In the genomic region with DNA sequence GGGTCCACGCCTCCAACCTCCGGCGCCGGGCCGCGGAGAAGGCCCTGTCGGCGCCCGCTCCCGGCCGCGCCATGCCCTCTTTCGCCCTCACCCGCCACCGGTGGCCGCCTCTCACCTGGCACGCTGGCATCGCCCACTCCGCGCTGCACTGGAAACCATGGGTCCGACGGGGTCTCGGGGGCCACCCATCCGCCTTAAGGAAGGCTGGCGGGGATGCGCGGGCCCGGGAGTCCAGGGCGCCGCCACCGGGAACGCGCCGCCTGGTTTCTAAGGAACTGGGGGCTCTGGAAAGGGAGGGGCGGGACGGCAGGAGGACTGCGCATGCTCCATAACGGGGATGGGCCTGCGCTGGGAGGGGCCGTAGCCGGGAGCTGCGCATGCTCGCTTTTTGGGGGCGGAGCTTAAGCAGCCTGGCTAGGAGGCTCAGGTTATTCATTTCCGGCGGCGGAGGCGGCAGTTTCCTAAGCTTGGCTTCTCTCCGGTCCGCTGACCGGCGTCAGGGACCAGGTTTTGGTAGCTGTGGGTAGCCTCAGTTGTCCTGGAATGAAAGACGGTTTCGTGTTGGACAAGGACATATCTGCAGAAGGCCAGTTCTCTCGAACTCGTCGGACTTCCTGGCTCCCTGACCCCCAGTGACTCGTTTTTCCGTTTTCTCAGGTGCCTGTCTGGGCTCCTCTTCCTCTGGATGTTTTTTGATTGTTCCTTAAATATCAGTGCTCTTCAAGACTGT, we compare ENCODE assay signal across 1 cellular context.
TF ChIP-seq lines count a peak whose summit lies in the region.

A gene with protein sequence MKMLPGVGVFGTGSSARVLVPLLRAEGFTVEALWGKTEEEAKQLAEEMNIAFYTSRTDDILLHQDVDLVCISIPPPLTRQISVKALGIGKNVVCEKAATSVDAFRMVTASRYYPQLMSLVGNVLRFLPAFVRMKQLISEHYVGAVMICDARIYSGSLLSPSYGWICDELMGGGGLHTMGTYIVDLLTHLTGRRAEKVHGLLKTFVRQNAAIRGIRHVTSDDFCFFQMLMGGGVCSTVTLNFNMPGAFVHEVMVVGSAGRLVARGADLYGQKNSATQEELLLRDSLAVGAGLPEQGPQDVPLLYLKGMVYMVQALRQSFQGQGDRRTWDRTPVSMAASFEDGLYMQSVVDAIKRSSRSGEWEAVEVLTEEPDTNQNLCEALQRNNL (minus strand): TSS at position 269 of the 730 bp plus-strand sequence. CDS start 33,601 bp downstream, outside the sequence.

TF ChIP-seq in HepG2, 621 proteins besides CTCF, POLR2A, EP300 and RAD21 (continued from another document and continues in another):
- TF ChIP-seq, protein P1, sequence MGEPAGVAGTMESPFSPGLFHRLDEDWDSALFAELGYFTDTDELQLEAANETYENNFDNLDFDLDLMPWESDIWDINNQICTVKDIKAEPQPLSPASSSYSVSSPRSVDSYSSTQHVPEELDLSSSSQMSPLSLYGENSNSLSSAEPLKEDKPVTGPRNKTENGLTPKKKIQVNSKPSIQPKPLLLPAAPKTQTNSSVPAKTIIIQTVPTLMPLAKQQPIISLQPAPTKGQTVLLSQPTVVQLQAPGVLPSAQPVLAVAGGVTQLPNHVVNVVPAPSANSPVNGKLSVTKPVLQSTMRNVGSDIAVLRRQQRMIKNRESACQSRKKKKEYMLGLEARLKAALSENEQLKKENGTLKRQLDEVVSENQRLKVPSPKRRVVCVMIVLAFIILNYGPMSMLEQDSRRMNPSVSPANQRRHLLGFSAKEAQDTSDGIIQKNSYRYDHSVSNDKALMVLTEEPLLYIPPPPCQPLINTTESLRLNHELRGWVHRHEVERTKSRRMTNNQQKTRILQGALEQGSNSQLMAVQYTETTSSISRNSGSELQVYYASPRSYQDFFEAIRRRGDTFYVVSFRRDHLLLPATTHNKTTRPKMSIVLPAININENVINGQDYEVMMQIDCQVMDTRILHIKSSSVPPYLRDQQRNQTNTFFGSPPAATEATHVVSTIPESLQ (CRISPR knock-in tag; conservative IDR thresholded peaks at IDR 0.05): no peak; the same call in 1 of the 2 replicates
- TF ChIP-seq ZEB1 (IDR thresholded peaks at IDR 0.05; ENCODE audit: insufficient replicate concordance, low read depth): no peak
- TF ChIP-seq ZNF749 (CRISPR knock-in tag; IDR thresholded peaks at IDR 0.05; ENCODE audit: borderline replicate concordance): 0 out of 2 replicates have a peak, but pooled peaks have one; percentile 7
- no peak for TF ChIP-seq DPF2 (CRISPR knock-in tag; IDR thresholded peaks at IDR 0.05; ENCODE audit: borderline replicate concordance, low read depth)
- TF ChIP-seq, protein P2, sequence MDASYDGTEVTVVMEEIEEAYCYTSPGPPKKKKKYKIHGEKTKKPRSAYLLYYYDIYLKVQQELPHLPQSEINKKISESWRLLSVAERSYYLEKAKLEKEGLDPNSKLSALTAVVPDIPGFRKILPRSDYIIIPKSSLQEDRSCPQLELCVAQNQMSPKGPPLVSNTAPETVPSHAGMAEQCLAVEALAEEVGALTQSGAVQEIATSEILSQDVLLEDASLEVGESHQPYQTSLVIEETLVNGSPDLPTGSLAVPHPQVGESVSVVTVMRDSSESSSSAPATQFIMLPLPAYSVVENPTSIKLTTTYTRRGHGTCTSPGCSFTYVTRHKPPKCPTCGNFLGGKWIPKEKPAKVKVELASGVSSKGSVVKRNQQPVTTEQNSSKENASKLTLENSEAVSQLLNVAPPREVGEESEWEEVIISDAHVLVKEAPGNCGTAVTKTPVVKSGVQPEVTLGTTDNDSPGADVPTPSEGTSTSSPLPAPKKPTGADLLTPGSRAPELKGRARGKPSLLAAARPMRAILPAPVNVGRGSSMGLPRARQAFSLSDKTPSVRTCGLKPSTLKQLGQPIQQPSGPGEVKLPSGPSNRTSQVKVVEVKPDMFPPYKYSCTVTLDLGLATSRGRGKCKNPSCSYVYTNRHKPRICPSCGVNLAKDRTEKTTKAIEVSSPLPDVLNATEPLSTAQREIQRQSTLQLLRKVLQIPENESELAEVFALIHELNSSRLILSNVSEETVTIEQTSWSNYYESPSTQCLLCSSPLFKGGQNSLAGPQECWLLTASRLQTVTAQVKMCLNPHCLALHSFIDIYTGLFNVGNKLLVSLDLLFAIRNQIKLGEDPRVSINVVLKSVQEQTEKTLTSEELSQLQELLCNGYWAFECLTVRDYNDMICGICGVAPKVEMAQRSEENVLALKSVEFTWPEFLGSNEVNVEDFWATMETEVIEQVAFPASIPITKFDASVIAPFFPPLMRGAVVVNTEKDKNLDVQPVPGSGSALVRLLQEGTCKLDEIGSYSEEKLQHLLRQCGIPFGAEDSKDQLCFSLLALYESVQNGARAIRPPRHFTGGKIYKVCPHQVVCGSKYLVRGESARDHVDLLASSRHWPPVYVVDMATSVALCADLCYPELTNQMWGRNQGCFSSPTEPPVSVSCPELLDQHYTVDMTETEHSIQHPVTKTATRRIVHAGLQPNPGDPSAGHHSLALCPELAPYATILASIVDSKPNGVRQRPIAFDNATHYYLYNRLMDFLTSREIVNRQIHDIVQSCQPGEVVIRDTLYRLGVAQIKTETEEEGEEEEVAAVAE (CRISPR knock-in tag; IDR thresholded peaks at IDR 0.05; ENCODE audit: borderline replicate concordance): 0 out of 2 replicates have a peak, but pooled peaks have one; percentile 58
- peak; percentile 48; the same call in 1 of the 2 replicates for TF ChIP-seq DMAP1 (CRISPR knock-in tag; IDR thresholded peaks at IDR 0.05)
- no peak for TF ChIP-seq ZNF326 (CRISPR knock-in tag; IDR thresholded peaks at IDR 0.05; ENCODE audit: borderline replicate concordance)
- no peak for TF ChIP-seq FOXM1 (CRISPR knock-in tag; IDR thresholded peaks at IDR 0.05)
- TF ChIP-seq, protein P3, sequence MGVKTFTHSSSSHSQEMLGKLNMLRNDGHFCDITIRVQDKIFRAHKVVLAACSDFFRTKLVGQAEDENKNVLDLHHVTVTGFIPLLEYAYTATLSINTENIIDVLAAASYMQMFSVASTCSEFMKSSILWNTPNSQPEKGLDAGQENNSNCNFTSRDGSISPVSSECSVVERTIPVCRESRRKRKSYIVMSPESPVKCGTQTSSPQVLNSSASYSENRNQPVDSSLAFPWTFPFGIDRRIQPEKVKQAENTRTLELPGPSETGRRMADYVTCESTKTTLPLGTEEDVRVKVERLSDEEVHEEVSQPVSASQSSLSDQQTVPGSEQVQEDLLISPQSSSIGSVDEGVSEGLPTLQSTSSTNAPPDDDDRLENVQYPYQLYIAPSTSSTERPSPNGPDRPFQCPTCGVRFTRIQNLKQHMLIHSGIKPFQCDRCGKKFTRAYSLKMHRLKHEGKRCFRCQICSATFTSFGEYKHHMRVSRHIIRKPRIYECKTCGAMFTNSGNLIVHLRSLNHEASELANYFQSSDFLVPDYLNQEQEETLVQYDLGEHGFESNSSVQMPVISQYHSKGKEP (CRISPR knock-in tag; IDR thresholded peaks at IDR 0.05): no peak
- TF ChIP-seq POLR2AphosphoS5 (IDR thresholded peaks at IDR 0.05; ENCODE audit: low read depth, low read length): peak; percentile 99
- TF ChIP-seq ARNT2 (CRISPR knock-in tag; IDR thresholded peaks at IDR 0.05; ENCODE audit: low read depth): peak; percentile 85
- no peak for TF ChIP-seq ARID2 (CRISPR knock-in tag; IDR thresholded peaks at IDR 0.05; ENCODE audit: borderline replicate concordance)
- TF ChIP-seq, protein P4, sequence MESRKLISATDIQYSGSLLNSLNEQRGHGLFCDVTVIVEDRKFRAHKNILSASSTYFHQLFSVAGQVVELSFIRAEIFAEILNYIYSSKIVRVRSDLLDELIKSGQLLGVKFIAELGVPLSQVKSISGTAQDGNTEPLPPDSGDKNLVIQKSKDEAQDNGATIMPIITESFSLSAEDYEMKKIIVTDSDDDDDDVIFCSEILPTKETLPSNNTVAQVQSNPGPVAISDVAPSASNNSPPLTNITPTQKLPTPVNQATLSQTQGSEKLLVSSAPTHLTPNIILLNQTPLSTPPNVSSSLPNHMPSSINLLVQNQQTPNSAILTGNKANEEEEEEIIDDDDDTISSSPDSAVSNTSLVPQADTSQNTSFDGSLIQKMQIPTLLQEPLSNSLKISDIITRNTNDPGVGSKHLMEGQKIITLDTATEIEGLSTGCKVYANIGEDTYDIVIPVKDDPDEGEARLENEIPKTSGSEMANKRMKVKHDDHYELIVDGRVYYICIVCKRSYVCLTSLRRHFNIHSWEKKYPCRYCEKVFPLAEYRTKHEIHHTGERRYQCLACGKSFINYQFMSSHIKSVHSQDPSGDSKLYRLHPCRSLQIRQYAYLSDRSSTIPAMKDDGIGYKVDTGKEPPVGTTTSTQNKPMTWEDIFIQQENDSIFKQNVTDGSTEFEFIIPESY (CRISPR knock-in tag; IDR thresholded peaks at IDR 0.05): no peak; the same call in 1 of the 2 replicates
- TF ChIP-seq RXRB (CRISPR knock-in tag; IDR thresholded peaks at IDR 0.05; ENCODE audit: borderline replicate concordance): peak; percentile 18; the same call in 1 of the 2 replicates
- TF ChIP-seq SAP130 (CRISPR knock-in tag; IDR thresholded peaks at IDR 0.05; ENCODE audit: low read depth): peak; percentile 93
- no peak for TF ChIP-seq CHCHD3 (CRISPR knock-in tag; IDR thresholded peaks at IDR 0.05)
- peak; percentile 78; the same call in 1 of the 2 replicates for TF ChIP-seq KLF9 (CRISPR knock-in tag; IDR thresholded peaks at IDR 0.05; ENCODE audit: low read depth)
- TF ChIP-seq, protein P5, sequence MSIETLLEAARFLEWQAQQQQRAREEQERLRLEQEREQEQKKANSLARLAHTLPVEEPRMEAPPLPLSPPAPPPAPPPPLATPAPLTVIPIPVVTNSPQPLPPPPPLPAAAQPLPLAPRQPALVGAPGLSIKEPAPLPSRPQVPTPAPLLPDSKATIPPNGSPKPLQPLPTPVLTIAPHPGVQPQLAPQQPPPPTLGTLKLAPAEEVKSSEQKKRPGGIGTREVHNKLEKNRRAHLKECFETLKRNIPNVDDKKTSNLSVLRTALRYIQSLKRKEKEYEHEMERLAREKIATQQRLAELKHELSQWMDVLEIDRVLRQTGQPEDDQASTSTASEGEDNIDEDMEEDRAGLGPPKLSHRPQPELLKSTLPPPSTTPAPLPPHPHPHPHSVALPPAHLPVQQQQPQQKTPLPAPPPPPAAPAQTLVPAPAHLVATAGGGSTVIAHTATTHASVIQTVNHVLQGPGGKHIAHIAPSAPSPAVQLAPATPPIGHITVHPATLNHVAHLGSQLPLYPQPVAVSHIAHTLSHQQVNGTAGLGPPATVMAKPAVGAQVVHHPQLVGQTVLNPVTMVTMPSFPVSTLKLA (IDR thresholded peaks at IDR 0.05): peak; percentile 5; the same call in 1 of the 2 replicates
- TF ChIP-seq GTF3A (CRISPR knock-in tag; conservative IDR thresholded peaks at IDR 0.05): no peak
- TF ChIP-seq ZNF136 (CRISPR knock-in tag; IDR thresholded peaks at IDR 0.05; ENCODE audit: low read depth): no peak
- no peak for TF ChIP-seq ZNF337 (CRISPR knock-in tag; IDR thresholded peaks at IDR 0.05; ENCODE audit: borderline replicate concordance, low read depth)
- no peak for TF ChIP-seq JUNB (CRISPR knock-in tag; IDR thresholded peaks at IDR 0.05; ENCODE audit: borderline replicate concordance)
- TF ChIP-seq NFE2L2 (IDR thresholded peaks at IDR 0.05; ENCODE audit: low read length): no peak; the same call in 1 of the 2 replicates
- TF ChIP-seq ZNF766 (CRISPR knock-in tag; IDR thresholded peaks at IDR 0.05; ENCODE audit: borderline replicate concordance): no peak; the same call in 1 of the 2 replicates
- TF ChIP-seq, protein P6, sequence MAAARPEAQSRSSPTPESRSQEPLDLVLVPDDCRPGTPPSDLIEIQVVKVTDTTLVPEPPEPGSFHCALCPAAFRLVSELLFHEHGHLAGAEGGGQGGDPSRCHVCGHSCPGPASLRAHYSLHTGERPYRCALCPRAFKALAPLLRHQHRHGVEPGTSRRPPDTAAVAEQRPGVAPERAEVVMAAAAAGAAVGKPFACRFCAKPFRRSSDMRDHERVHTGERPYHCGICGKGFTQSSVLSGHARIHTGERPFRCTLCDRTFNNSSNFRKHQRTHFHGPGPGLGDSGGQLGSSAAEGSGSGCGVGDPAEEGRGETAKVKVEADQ (CRISPR knock-in tag; IDR thresholded peaks at IDR 0.05; ENCODE audit: borderline replicate concordance): no peak
- TF ChIP-seq CC2D1A (CRISPR knock-in tag; IDR thresholded peaks at IDR 0.05): no peak
- peak; percentile 90 for TF ChIP-seq KDM5B (CRISPR knock-in tag; IDR thresholded peaks at IDR 0.05; ENCODE audit: borderline replicate concordance)
- TF ChIP-seq JUN (CRISPR knock-in tag; IDR thresholded peaks at IDR 0.05): no peak
- no peak for TF ChIP-seq NFATC3 (CRISPR knock-in tag; IDR thresholded peaks at IDR 0.05)
- no peak; the same call in 1 of the 2 replicates for TF ChIP-seq NKX3-1 (CRISPR knock-in tag; IDR thresholded peaks at IDR 0.05)
- TF ChIP-seq, protein P7, sequence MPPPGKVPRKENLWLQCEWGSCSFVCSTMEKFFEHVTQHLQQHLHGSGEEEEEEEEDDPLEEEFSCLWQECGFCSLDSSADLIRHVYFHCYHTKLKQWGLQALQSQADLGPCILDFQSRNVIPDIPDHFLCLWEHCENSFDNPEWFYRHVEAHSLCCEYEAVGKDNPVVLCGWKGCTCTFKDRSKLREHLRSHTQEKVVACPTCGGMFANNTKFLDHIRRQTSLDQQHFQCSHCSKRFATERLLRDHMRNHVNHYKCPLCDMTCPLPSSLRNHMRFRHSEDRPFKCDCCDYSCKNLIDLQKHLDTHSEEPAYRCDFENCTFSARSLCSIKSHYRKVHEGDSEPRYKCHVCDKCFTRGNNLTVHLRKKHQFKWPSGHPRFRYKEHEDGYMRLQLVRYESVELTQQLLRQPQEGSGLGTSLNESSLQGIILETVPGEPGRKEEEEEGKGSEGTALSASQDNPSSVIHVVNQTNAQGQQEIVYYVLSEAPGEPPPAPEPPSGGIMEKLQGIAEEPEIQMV (CRISPR knock-in tag; IDR thresholded peaks at IDR 0.05; ENCODE audit: low read depth): peak; percentile 100
- TF ChIP-seq ZC3H4 (CRISPR knock-in tag; IDR thresholded peaks at IDR 0.05; ENCODE audit: borderline replicate concordance): no peak
- TF ChIP-seq AHR (CRISPR knock-in tag; IDR thresholded peaks at IDR 0.05): no peak
- TF ChIP-seq ZFP1 (CRISPR knock-in tag; IDR thresholded peaks at IDR 0.05): peak; percentile 74; the same call in 1 of the 2 replicates
- no peak; the same call in 1 of the 2 replicates for TF ChIP-seq DNMT3B (CRISPR knock-in tag; conservative IDR thresholded peaks at IDR 0.05)
- peak; percentile 31; the same call in 1 of the 2 replicates for TF ChIP-seq ZFP36L1 (CRISPR knock-in tag; IDR thresholded peaks at IDR 0.05)
- no peak for TF ChIP-seq HOXA9 (CRISPR knock-in tag; IDR thresholded peaks at IDR 0.05; ENCODE audit: borderline replicate concordance)
- TF ChIP-seq ZNF614 (CRISPR knock-in tag; IDR thresholded peaks at IDR 0.05; ENCODE audit: borderline replicate concordance): no peak
- TF ChIP-seq ZNF543 (CRISPR knock-in tag; IDR thresholded peaks at IDR 0.05): no peak; the same call in 1 of the 2 replicates
- TF ChIP-seq KLF6 (CRISPR knock-in tag; IDR thresholded peaks at IDR 0.05): no peak
- TF ChIP-seq JUND (CRISPR knock-in tag; IDR thresholded peaks at IDR 0.05): no peak
- 0 out of 2 replicates have a peak, but pooled peaks have one; percentile 16 for TF ChIP-seq ZNF557 (CRISPR knock-in tag; IDR thresholded peaks at IDR 0.05)
